ENCODE assay signal across 1 cellular context in genomic region chr16:81455006-81455405, GRCh38.
A peak's percentile ranks its signal among the peaks of the same experiment; 100 is the strongest.
TF ChIP-seq lines count a peak whose summit lies in the region.

No MANE protein-coding gene starts in this region.

TF ChIP-seq in HepG2, 621 proteins besides CTCF, POLR2A, EP300 and RAD21 (continues in another document):
- TF ChIP-seq ZNF546 (CRISPR knock-in tag; conservative IDR thresholded peaks at IDR 0.05) (0 out of 2 replicates have a peak, but pooled peaks have one; percentile 14), MYPOP (CRISPR knock-in tag; IDR thresholded peaks at IDR 0.05) (no peak), PTBP1 (IDR thresholded peaks at IDR 0.05; ENCODE audit: low read depth, low read length, poor library complexity, severe bottlenecking) (no peak), FOXA3 (CRISPR knock-in tag; IDR thresholded peaks at IDR 0.05) (no peak), AHR (CRISPR knock-in tag; IDR thresholded peaks at IDR 0.05) (no peak), SRSF1 (optimal IDR thresholded peaks at IDR 0.05; ENCODE audit: low read depth, low read length) (no peak), ZFP36 (IDR thresholded peaks at IDR 0.05; ENCODE audit: borderline replicate concordance, low read depth, low read length, partially characterized antibody) (no peak), ATF5 (CRISPR knock-in tag; IDR thresholded peaks at IDR 0.05; ENCODE audit: low read depth) (no peak), ZSCAN30 (CRISPR knock-in tag; IDR thresholded peaks at IDR 0.05) (no peak), ZMYM4 (CRISPR knock-in tag; IDR thresholded peaks at IDR 0.05) (no peak), POLR2AphosphoS5 (IDR thresholded peaks at IDR 0.05; ENCODE audit: low read depth, low read length) (no peak), ZSCAN25 (CRISPR knock-in tag; IDR thresholded peaks at IDR 0.05) (0 out of 2 replicates have a peak, but pooled peaks have one; percentile 9), PLRG1 (conservative IDR thresholded peaks at IDR 0.05) (no peak), EEA1 (CRISPR knock-in tag; IDR thresholded peaks at IDR 0.05; ENCODE audit: borderline replicate concordance) (no peak), FOXM1 (CRISPR knock-in tag; IDR thresholded peaks at IDR 0.05) (no peak), THRA (CRISPR knock-in tag; IDR thresholded peaks at IDR 0.05; ENCODE audit: borderline replicate concordance) (no peak), ATAD3A (CRISPR knock-in tag; IDR thresholded peaks at IDR 0.05) (no peak), ZNF567 (CRISPR knock-in tag; IDR thresholded peaks at IDR 0.05; ENCODE audit: borderline replicate concordance) (no peak), NFKB2 (CRISPR knock-in tag; IDR thresholded peaks at IDR 0.05; ENCODE audit: borderline replicate concordance) (no peak), GLI4 (CRISPR knock-in tag; IDR thresholded peaks at IDR 0.05; ENCODE audit: borderline replicate concordance) (peak; percentile 51; the same call in 1 of the 2 replicates), DRAP1 (CRISPR knock-in tag; IDR thresholded peaks at IDR 0.05) (no peak), ZGPAT (CRISPR knock-in tag; IDR thresholded peaks at IDR 0.05) (no peak), CENPX (CRISPR knock-in tag; IDR thresholded peaks at IDR 0.05) (no peak), AGO2 (optimal IDR thresholded peaks at IDR 0.05; ENCODE audit: low read depth, low read length) (peak; percentile 6), HOXA3 (CRISPR knock-in tag; IDR thresholded peaks at IDR 0.05) (0 out of 2 replicates have a peak, but pooled peaks have one; percentile 19), MAF1 (CRISPR knock-in tag; IDR thresholded peaks at IDR 0.05; ENCODE audit: borderline replicate concordance) (no peak), XRCC5 (optimal IDR thresholded peaks at IDR 0.05; ENCODE audit: low read length) (peak; percentile 23), ZBTB33 (CRISPR knock-in tag; IDR thresholded peaks at IDR 0.05) (peak; percentile 57; the same call in 1 of the 2 replicates), ZNF746 (CRISPR knock-in tag; IDR thresholded peaks at IDR 0.05) (0 out of 2 replicates have a peak, but pooled peaks have one; percentile 20), RORA (CRISPR knock-in tag; IDR thresholded peaks at IDR 0.05) (no peak), ETV6 (CRISPR knock-in tag; conservative IDR thresholded peaks at IDR 0.05) (no peak), SMC3 (IDR thresholded peaks at IDR 0.05; ENCODE audit: low read length) (no peak), ZBTB20 (CRISPR knock-in tag; IDR thresholded peaks at IDR 0.05; ENCODE audit: borderline replicate concordance, low read depth) (no peak), HCFC1 (IDR thresholded peaks at IDR 0.05; ENCODE audit: low read depth, low read length) (no peak)
- TF ChIP-seq, protein P1, sequence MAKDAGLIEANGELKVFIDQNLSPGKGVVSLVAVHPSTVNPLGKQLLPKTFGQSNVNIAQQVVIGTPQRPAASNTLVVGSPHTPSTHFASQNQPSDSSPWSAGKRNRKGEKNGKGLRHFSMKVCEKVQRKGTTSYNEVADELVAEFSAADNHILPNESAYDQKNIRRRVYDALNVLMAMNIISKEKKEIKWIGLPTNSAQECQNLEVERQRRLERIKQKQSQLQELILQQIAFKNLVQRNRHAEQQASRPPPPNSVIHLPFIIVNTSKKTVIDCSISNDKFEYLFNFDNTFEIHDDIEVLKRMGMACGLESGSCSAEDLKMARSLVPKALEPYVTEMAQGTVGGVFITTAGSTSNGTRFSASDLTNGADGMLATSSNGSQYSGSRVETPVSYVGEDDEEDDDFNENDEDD (CRISPR knock-in tag; IDR thresholded peaks at IDR 0.05; ENCODE audit: borderline replicate concordance): no peak
- TF ChIP-seq, protein P2, sequence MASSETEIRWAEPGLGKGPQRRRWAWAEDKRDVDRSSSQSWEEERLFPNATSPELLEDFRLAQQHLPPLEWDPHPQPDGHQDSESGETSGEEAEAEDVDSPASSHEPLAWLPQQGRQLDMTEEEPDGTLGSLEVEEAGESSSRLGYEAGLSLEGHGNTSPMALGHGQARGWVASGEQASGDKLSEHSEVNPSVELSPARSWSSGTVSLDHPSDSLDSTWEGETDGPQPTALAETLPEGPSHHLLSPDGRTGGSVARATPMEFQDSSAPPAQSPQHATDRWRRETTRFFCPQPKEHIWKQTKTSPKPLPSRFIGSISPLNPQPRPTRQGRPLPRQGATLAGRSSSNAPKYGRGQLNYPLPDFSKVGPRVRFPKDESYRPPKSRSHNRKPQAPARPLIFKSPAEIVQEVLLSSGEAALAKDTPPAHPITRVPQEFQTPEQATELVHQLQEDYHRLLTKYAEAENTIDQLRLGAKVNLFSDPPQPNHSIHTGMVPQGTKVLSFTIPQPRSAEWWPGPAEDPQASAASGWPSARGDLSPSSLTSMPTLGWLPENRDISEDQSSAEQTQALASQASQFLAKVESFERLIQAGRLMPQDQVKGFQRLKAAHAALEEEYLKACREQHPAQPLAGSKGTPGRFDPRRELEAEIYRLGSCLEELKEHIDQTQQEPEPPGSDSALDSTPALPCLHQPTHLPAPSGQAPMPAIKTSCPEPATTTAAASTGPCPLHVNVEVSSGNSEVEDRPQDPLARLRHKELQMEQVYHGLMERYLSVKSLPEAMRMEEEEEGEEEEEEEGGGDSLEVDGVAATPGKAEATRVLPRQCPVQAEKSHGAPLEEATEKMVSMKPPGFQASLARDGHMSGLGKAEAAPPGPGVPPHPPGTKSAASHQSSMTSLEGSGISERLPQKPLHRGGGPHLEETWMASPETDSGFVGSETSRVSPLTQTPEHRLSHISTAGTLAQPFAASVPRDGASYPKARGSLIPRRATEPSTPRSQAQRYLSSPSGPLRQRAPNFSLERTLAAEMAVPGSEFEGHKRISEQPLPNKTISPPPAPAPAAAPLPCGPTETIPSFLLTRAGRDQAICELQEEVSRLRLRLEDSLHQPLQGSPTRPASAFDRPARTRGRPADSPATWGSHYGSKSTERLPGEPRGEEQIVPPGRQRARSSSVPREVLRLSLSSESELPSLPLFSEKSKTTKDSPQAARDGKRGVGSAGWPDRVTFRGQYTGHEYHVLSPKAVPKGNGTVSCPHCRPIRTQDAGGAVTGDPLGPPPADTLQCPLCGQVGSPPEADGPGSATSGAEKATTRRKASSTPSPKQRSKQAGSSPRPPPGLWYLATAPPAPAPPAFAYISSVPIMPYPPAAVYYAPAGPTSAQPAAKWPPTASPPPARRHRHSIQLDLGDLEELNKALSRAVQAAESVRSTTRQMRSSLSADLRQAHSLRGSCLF (CRISPR knock-in tag; IDR thresholded peaks at IDR 0.05; ENCODE audit: borderline replicate concordance): no peak
- TF ChIP-seq, protein P3, sequence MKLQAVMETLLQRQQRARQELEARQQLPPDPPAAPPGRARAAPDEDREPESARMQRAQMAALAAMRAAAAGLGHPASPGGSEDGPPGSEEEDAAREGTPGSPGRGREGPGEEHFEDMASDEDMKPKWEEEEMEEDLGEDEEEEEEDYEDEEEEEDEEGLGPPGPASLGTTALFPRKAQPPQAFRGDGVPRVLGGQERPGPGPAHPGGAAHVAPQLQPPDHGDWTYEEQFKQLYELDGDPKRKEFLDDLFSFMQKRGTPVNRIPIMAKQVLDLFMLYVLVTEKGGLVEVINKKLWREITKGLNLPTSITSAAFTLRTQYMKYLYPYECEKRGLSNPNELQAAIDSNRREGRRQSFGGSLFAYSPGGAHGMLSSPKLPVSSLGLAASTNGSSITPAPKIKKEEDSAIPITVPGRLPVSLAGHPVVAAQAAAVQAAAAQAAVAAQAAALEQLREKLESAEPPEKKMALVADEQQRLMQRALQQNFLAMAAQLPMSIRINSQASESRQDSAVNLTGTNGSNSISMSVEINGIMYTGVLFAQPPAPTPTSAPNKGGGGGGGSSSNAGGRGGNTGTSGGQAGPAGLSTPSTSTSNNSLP (IDR thresholded peaks at IDR 0.05; ENCODE audit: low read depth, low read length): no peak
- TF ChIP-seq, protein P4, sequence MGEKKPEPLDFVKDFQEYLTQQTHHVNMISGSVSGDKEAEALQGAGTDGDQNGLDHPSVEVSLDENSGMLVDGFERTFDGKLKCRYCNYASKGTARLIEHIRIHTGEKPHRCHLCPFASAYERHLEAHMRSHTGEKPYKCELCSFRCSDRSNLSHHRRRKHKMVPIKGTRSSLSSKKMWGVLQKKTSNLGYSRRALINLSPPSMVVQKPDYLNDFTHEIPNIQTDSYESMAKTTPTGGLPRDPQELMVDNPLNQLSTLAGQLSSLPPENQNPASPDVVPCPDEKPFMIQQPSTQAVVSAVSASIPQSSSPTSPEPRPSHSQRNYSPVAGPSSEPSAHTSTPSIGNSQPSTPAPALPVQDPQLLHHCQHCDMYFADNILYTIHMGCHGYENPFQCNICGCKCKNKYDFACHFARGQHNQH (CRISPR knock-in tag; IDR thresholded peaks at IDR 0.05): no peak
- TF ChIP-seq, protein P5, sequence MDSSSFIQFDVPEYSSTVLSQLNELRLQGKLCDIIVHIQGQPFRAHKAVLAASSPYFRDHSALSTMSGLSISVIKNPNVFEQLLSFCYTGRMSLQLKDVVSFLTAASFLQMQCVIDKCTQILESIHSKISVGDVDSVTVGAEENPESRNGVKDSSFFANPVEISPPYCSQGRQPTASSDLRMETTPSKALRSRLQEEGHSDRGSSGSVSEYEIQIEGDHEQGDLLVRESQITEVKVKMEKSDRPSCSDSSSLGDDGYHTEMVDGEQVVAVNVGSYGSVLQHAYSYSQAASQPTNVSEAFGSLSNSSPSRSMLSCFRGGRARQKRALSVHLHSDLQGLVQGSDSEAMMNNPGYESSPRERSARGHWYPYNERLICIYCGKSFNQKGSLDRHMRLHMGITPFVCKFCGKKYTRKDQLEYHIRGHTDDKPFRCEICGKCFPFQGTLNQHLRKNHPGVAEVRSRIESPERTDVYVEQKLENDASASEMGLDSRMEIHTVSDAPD (CRISPR knock-in tag; IDR thresholded peaks at IDR 0.05): no peak
- TF ChIP-seq, protein P6, sequence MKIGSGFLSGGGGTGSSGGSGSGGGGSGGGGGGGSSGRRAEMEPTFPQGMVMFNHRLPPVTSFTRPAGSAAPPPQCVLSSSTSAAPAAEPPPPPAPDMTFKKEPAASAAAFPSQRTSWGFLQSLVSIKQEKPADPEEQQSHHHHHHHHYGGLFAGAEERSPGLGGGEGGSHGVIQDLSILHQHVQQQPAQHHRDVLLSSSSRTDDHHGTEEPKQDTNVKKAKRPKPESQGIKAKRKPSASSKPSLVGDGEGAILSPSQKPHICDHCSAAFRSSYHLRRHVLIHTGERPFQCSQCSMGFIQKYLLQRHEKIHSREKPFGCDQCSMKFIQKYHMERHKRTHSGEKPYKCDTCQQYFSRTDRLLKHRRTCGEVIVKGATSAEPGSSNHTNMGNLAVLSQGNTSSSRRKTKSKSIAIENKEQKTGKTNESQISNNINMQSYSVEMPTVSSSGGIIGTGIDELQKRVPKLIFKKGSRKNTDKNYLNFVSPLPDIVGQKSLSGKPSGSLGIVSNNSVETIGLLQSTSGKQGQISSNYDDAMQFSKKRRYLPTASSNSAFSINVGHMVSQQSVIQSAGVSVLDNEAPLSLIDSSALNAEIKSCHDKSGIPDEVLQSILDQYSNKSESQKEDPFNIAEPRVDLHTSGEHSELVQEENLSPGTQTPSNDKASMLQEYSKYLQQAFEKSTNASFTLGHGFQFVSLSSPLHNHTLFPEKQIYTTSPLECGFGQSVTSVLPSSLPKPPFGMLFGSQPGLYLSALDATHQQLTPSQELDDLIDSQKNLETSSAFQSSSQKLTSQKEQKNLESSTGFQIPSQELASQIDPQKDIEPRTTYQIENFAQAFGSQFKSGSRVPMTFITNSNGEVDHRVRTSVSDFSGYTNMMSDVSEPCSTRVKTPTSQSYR (CRISPR knock-in tag; IDR thresholded peaks at IDR 0.05; ENCODE audit: borderline replicate concordance): no peak
